ENCODE assay signal across 12 cellular contexts in the genomic region with DNA sequence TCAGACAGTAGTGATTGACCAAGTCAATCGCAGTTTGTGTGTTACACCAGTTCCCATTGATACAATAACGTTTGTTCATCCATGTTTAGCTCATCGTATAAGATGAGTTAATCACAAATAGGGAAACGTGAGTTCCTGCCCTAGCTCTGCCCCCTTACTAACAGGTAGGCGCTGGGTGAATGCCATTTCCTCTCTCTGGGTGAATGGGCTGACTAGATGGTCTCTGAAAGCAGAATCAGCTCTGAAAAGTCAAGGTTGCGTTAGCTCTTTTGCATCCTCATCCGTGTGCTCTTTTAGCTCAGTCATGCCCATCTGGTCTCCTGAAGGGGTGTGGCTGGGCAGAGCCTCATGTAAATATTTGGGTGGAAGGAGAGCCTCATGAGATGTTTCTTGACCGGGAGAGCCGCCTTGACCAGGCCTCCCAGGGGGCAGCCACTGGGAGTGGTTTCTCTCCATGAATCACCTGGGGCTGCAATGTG.
DNase-seq lines count a peak whose midpoint lies in the region; ATAC-seq and TF ChIP-seq lines count a peak whose summit lies in the region.
"Had no signal": no experiment of that assay in that cellular context is flagged by ENCODE, and none has a peak within 500 bp of the region (broad histone marks: within the 10 kb centered on the region; RNA-seq: fewer than 3 reads in every experiment).

No MANE protein-coding gene starts in this region.

- POLR2A ChIA-PET in activated CD4-positive, alpha-beta T cell treated with anti-CD3 and anti-CD28 coated beads for 36 hours (lab: Charles Lee), result interaction anchor here (0.9 to 3.4 kb wide), 6 partner anchors 11 to 110 kb away, joined by 3 to 50 read pairs (median 12); partner anchors contain the start of gene RASGRP1
- POLR2A ChIA-PET in naive thymus-derived CD8-positive, alpha-beta T cell (lab: Charles Lee), result interaction anchor here (0.9 to 18.7 kb wide), 6 partner anchors 11 to 219 kb away, joined by 3 to 269 read pairs (median 40); partner anchors contain the start of genes FAM98B and RASGRP1

- no peaks in the 10 kb centered on the region for H3K9me3 ChIP-seq in osteoblast (ENCODE audit: low read depth, low read length)

- TF ChIP-seq CTCF in osteoblast (IDR thresholded peaks at IDR 0.05; ENCODE audit: extremely low read depth, low read depth, low read length), result no peak

- peak overlapping the region; percentile 98 for H3K27ac Mint-ChIP-seq in activated CD4-positive, alpha-beta T cell treated with anti-CD3 and anti-CD28 coated beads for 36 hours
- peak overlapping the region; percentile 91 to 99 (median 98) for H3K27ac Mint-ChIP-seq in naive thymus-derived CD8-positive, alpha-beta T cell
- H3K27ac Mint-ChIP-seq: HFFc6 had no signal

- H3K4me2 ChIP-seq in osteoblast (ENCODE audit: insufficient read depth, low read length), result no peak overlapping the region

- H3K79me2 ChIP-seq in osteoblast (ENCODE audit: insufficient read depth, low read length), result no peaks in the 10 kb centered on the region

- H3K27ac ChIP-seq in osteoblast (ENCODE audit: low read depth, low read length) (no peak overlapping the region), substantia nigra (ENCODE audit: low read depth, low read length, poor library complexity, severe bottlenecking) (no peak overlapping the region)
- H3K27ac ChIP-seq: 22Rv1, brain microvascular endothelial cell had no signal

- no peaks in the 10 kb centered on the region for H3K27me3 Mint-ChIP-seq in activated CD4-positive, alpha-beta T cell treated with anti-CD3 and anti-CD28 coated beads for 36 hours
- no peaks in the 10 kb centered on the region for H3K27me3 Mint-ChIP-seq in naive thymus-derived CD8-positive, alpha-beta T cell

- peaks cover 71% of the 10 kb centered on the region for H3K4me1 Mint-ChIP-seq in activated CD4-positive, alpha-beta T cell treated with anti-CD3 and anti-CD28 coated beads for 36 hours
- H3K4me1 Mint-ChIP-seq in naive thymus-derived CD8-positive, alpha-beta T cell, result peaks cover 40 to 81% (median 74%) of the 10 kb centered on the region in 4 donors

- H3K36me3 ChIP-seq in osteoblast (ENCODE audit: insufficient read depth, low read length), result no peaks in the 10 kb centered on the region
- H3K36me3 ChIP-seq: brain microvascular endothelial cell had no signal

- ATAC-seq in activated CD4-positive, alpha-beta T cell treated with anti-CD3 and anti-CD28 coated beads for 36 hours, result peak; percentile 13
- ATAC-seq in GM21723 (IDR thresholded peaks at IDR 0.05; ENCODE audit: unreplicated experiment) (peak; percentile 34), HG03571 (IDR thresholded peaks at IDR 0.05; ENCODE audit: unreplicated experiment) (peak; percentile 37)
- no peak for ATAC-seq in naive thymus-derived CD8-positive, alpha-beta T cell
- ATAC-seq: Panc1 had no signal

- no peaks in the 10 kb centered on the region for H3K36me3 Mint-ChIP-seq in activated CD4-positive, alpha-beta T cell treated with anti-CD3 and anti-CD28 coated beads for 36 hours (ENCODE audit: low read depth)
- no peaks in the 10 kb centered on the region for H3K36me3 Mint-ChIP-seq in naive thymus-derived CD8-positive, alpha-beta T cell

- no peaks in the 10 kb centered on the region for H3K4me1 ChIP-seq in osteoblast (ENCODE audit: insufficient read depth, low read length)

- DNase-seq in activated CD4-positive, alpha-beta T cell treated with anti-CD3 and anti-CD28 coated beads for 36 hours, result peak; percentile 52
- DNase-seq in activated CD4-positive, alpha-beta T cell treated with anti-CD3 and anti-CD28 coated beads, Interleukin-2, amount 50 U/mL, for 4 hours, result no peak
- peak in 4 of 10 donors; percentile 27 to 71 (median 37) for DNase-seq in naive thymus-derived CD8-positive, alpha-beta T cell
- DNase-seq in osteoblast (ENCODE audit: insufficient read length, low spot score, missing footprints) (no peak), substantia nigra (lab: John Stamatoyannopoulos, UW) (no peak), NCI-H1105 (lab: John Stamatoyannopoulos, UW) (no peak)
- DNase-seq: brain microvascular endothelial cell, HFFc6 had no signal

- no peak overlapping the region for H3K4me3 ChIP-seq in osteoblast (ENCODE audit: insufficient read depth, low read length)

- intact Hi-C loops in activated CD4-positive, alpha-beta T cell treated with anti-CD3 and anti-CD28 coated beads for 36 hours (cut with DNase I, micrococcal nuclease), result loop anchor here (1.0 kb wide), 2 partner anchors 10 to 109 kb away; partner anchors contain the start of gene RASGRP1 (in 1 of the 2)

- no peak overlapping the region for H2AFZ ChIP-seq in osteoblast (ENCODE audit: low read length)

- no peaks in the 10 kb centered on the region for H4K20me1 ChIP-seq in osteoblast (ENCODE audit: insufficient read depth, low read length)

- H3K4me3 Mint-ChIP-seq in activated CD4-positive, alpha-beta T cell treated with anti-CD3 and anti-CD28 coated beads for 36 hours, result no peak overlapping the region
- H3K4me3 Mint-ChIP-seq in naive thymus-derived CD8-positive, alpha-beta T cell, result peak overlapping the region in 9 of 10 donors; percentile 26 to 78 (median 57)
- H3K4me3 Mint-ChIP-seq: HFFc6 had no signal

- peaks cover 41% of the 10 kb centered on the region for H3K27me3 ChIP-seq in osteoblast (ENCODE audit: insufficient read depth, low read length)
- H3K27me3 ChIP-seq: brain microvascular endothelial cell had no signal

- no peaks in the 10 kb centered on the region for H3K9me3 Mint-ChIP-seq in activated CD4-positive, alpha-beta T cell treated with anti-CD3 and anti-CD28 coated beads for 36 hours (ENCODE audit: low read depth)
- H3K9me3 Mint-ChIP-seq in naive thymus-derived CD8-positive, alpha-beta T cell, result peaks cover 0 to 9% (median 0%) of the 10 kb centered on the region in 9 donors
- H3K9me3 Mint-ChIP-seq: HFFc6 had no signal

- CTCF ChIA-PET in activated CD4-positive, alpha-beta T cell treated with anti-CD3 and anti-CD28 coated beads for 36 hours (lab: Charles Lee), result interaction anchor here (0.6 to 12.4 kb wide), 10 partner anchors 11 to 219 kb away, joined by 3 to 205 read pairs (median 8); partner anchors contain the start of genes FAM98B and RASGRP1

Comparison
In these comparisons a context has a peak if more than half of its experiments do, and no peak if none do; other contexts are left out.
1. ATAC-seq: peak in activated CD4-positive, alpha-beta T cell treated with anti-CD3 and anti-CD28 coated beads for 36 hours (single experiment), GM21723 (single experiment) and HG03571 (single experiment); none in naive thymus-derived CD8-positive, alpha-beta T cell (0 of 2).